Comparison of ENCODE assay signal across 17 cellular contexts in genomic region chr16:30380801-30381208, GRCh38. TPM values are rescaled to one million over a fixed set of nuclear protein-coding genes. Genes with fewer than 3 reads are reported as not detected.
DNase-seq lines count a peak whose midpoint lies in the region; ATAC-seq, FAIRE-seq and TF ChIP-seq lines count a peak whose summit lies in the region.
"Had no signal": no experiment of that assay in that cellular context is flagged by ENCODE, and none has a peak within 500 bp of the region (broad histone marks: within the 10 kb centered on the region; RNA-seq: fewer than 3 reads in every experiment).

No MANE protein-coding gene starts in this region.

- H3K9ac ChIP-seq in Loucy (ENCODE audit: low read depth, low read length, poor library complexity, severe bottlenecking): peak overlapping the region; percentile 85
- H3K9ac ChIP-seq in K562 (ENCODE audit: insufficient read depth in 1 of 2, low read depth in 2 of 2, low read length in 2 of 2): peak overlapping the region in 1 of 2 experiments; percentile 11; a peak in 2 of 4 replicates

- peak overlapping the region; percentile 90 for H3K4me3 Mint-ChIP-seq in activated T-cell treated with anti-CD3 and anti-CD28 coated beads, Interleukin-2, amount 50 U/mL, for 24 hours

- no peak for TF ChIP-seq POLR2A in K562 (conservative IDR thresholded peaks at IDR 0.05)

- TF ChIP-seq EP300 in K562 (IDR thresholded peaks at IDR 0.05; ENCODE audit: low read length): no peak

- H3K27ac Mint-ChIP-seq in activated T-cell treated with anti-CD3 and anti-CD28 coated beads, Interleukin-2, amount 50 U/mL, for 24 hours: peak overlapping the region; percentile 93

- H3K9me3 ChIP-seq in Loucy (ENCODE audit: insufficient read depth, low read depth, low read length): no peaks in the 10 kb centered on the region
- H3K9me3 ChIP-seq in K562 (replicated peaks; ENCODE audit: control insufficient read depth, insufficient read depth, low read depth, low read length): no peaks in the 10 kb centered on the region
- H3K9me3 ChIP-seq in psoas muscle: no peaks in the 10 kb centered on the region
- H3K9me3 ChIP-seq: breast epithelium had no signal

- H3K36me3 ChIP-seq in Loucy (ENCODE audit: insufficient read depth, low read length) (no peaks in the 10 kb centered on the region), K562 (ENCODE audit: control insufficient read depth, insufficient read depth, low read length) (peaks cover 7% of the 10 kb centered on the region; the same call in 1 of the 3 replicates), psoas muscle (ENCODE audit: insufficient read depth in 1 of 2, low read depth in 1 of 2) (peaks cover 0 to 5% of the 10 kb centered on the region in 2 donors)
- H3K36me3 ChIP-seq: breast epithelium had no signal

- BruUV-seq in K562 (replicated peaks; lab: Mats Ljungman, UMichigan): no TSS peak

- H2AFZ ChIP-seq in Loucy (ENCODE audit: low read length) (no peak overlapping the region), K562 (ENCODE audit: low read depth, low read length) (0 out of 2 replicates have a peak overlapping the region, but pooled peaks have one; percentile 72)

- peaks cover 16% of the 10 kb centered on the region for H3F3A ChIP-seq in Loucy (ENCODE audit: low read depth)

- H3K36me3 Mint-ChIP-seq in activated T-cell treated with anti-CD3 and anti-CD28 coated beads, Interleukin-2, amount 50 U/mL, for 24 hours (ENCODE audit: low read depth): peaks cover 50% of the 10 kb centered on the region

- peaks cover 61% of the 10 kb centered on the region for H3K4me1 ChIP-seq in Loucy (ENCODE audit: insufficient read depth, low read length, poor library complexity, severe bottlenecking)
- H3K4me1 ChIP-seq in K562 (replicated peaks in 1 of 2; ENCODE audit: control insufficient read depth in 2 of 2, insufficient read depth in 2 of 2, low read length in 2 of 2): peaks cover 46 to 62% of the 10 kb centered on the region in 2 experiments
- peaks cover 20% of the 10 kb centered on the region for H3K4me1 ChIP-seq in psoas muscle

- no peak for TF ChIP-seq CTCF in Loucy (conservative IDR thresholded peaks at IDR 0.05; ENCODE audit: low read length)
- no peak for TF ChIP-seq CTCF in K562 (IDR thresholded peaks at IDR 0.05 in 2 of 3, conservative IDR thresholded peaks at IDR 0.05 in 1 of 3; ENCODE audit: insufficient read depth in 2 of 3, low read depth in 1 of 3, low read length in 3 of 3)
- no peak for TF ChIP-seq CTCF in psoas muscle (IDR thresholded peaks at IDR 0.05)

- H3K4me2 ChIP-seq in Loucy (ENCODE audit: low read depth, low read length, poor library complexity, severe bottlenecking): peak overlapping the region; percentile 88
- H3K4me2 ChIP-seq in K562 (ENCODE audit: insufficient read depth, low read length): peak overlapping the region; percentile 60

- intact Hi-C loops in K562 (cut with micrococcal nuclease): loop anchor here (2.0 kb wide), 1 partner anchor 14 kb away; the partner anchor contains the start of gene ZNF48
- intact Hi-C loops in psoas muscle (cut with DNase I): no loop called here

- in situ Hi-C loops in K562 (cut with MboI): no loop called here

- no peaks in the 10 kb centered on the region for H3K9me1 ChIP-seq in K562 (ENCODE audit: control insufficient read depth, insufficient read depth, low read length)

- WGBS in K562 (ENCODE audit: insufficient coverage, low coverage, missing lambda C conversion rate): 59% methylated on average over 6 of the region's 6 CpGs
- 38 to 69% (median 59%) methylated on average over 6 of the region's 6 CpGs for WGBS in psoas muscle, 3 donors

- DNase-seq in activated T-cell treated with anti-CD3 and anti-CD28 coated beads, Interleukin-2, amount 50 U/mL, for 24 hours: no peak
- DNase-seq in activated T-cell treated with anti-CD3 and anti-CD28 coated beads for 4 hours (no peak), K562 (ENCODE audit: extremely low read depth in 1 of 4, low spot score in 3 of 4) (peak in 2 of 4 experiments; percentile 18 to 58), psoas muscle (peak in 1 of 2 donors; percentile 70), DMS 273 treated with DMSO at 0.1 percent for 48 hours (lab: John Stamatoyannopoulos, UW) (no peak), anterior cingulate cortex (lab: John Stamatoyannopoulos, UW) (no peak), NCI-H2227 (lab: John Stamatoyannopoulos, UW; ENCODE audit: unreplicated experiment) (no peak)
- DNase-seq: ACHN; effector CD8-positive, alpha-beta T cell; GOT3; NCI-H510A; stimulated activated naive CD4-positive, alpha-beta T cell treated with Interleukin-2 at 50 U/mL for 16 hours had no signal

- H3K27me3 Mint-ChIP-seq in activated T-cell treated with anti-CD3 and anti-CD28 coated beads, Interleukin-2, amount 50 U/mL, for 24 hours: no peaks in the 10 kb centered on the region

- peaks cover 59% of the 10 kb centered on the region for H3K4me1 Mint-ChIP-seq in activated T-cell treated with anti-CD3 and anti-CD28 coated beads, Interleukin-2, amount 50 U/mL, for 24 hours (ENCODE audit: low read depth)

- H4K20me1 ChIP-seq in Loucy (ENCODE audit: insufficient read depth, low read length, poor library complexity, severe bottlenecking) (peaks cover 13% of the 10 kb centered on the region), K562 (replicated peaks; ENCODE audit: control insufficient read depth, insufficient read depth, low read length) (no peaks in the 10 kb centered on the region)

- POLR2A ChIA-PET in K562 (lab: Yijun Ruan, JAX): interaction anchor here (0.7 to 1.4 kb wide), 5 partner anchors 8 to 27 kb away, joined by 3 to 4 read pairs (median 3); partner anchors contain the start of gene ZNF771

- H3K79me2 ChIP-seq in Loucy (ENCODE audit: insufficient read depth, low read length) (peaks cover 46% of the 10 kb centered on the region), K562 (ENCODE audit: control insufficient read depth, insufficient read depth, low read length) (peaks cover 16% of the 10 kb centered on the region)

- H3K27ac ChIP-seq in K562 (ENCODE audit: extremely low read depth, low read depth, low read length) (peak overlapping the region; percentile 91), psoas muscle (peak overlapping the region; percentile 32)

- CTCF ChIA-PET in K562 (lab: Yijun Ruan, JAX; ENCODE audit: low intra/inter-chr PET ratio): no interaction called here

- H3K9me2 ChIP-seq in Loucy (replicated peaks; ENCODE audit: low read depth, low read length): no peaks in the 10 kb centered on the region

- no peaks in the 10 kb centered on the region for H3K9me3 Mint-ChIP-seq in activated T-cell treated with anti-CD3 and anti-CD28 coated beads, Interleukin-2, amount 50 U/mL, for 24 hours

- no peaks in the 10 kb centered on the region for H3K27me3 ChIP-seq in Loucy (ENCODE audit: insufficient read depth, low read length, poor library complexity, severe bottlenecking)
- no peaks in the 10 kb centered on the region for H3K27me3 ChIP-seq in K562 (ENCODE audit: control insufficient read depth in 2 of 2, insufficient read depth in 2 of 2, low read length in 2 of 2)
- no peaks in the 10 kb centered on the region for H3K27me3 ChIP-seq in psoas muscle (ENCODE audit: insufficient read depth in 3 of 3, low read length in 2 of 3)
- H3K27me3 ChIP-seq: breast epithelium had no signal

- peak overlapping the region; percentile 94 for H3K4me3 ChIP-seq in Loucy (ENCODE audit: low read length, poor library complexity, severe bottlenecking)
- H3K4me3 ChIP-seq in K562: no peak overlapping the region
- H3K4me3 ChIP-seq in psoas muscle: no peak overlapping the region
- H3K4me3 ChIP-seq: breast epithelium had no signal

- TF ChIP-seq RAD21 in K562 (CRISPR knock-in tag; conservative IDR thresholded peaks at IDR 0.05 in 1 of 2, IDR thresholded peaks at IDR 0.05 in 1 of 2): no peak

- no peak for ATAC-seq in K562
- no peak for ATAC-seq in psoas muscle
- ATAC-seq: Panc1, sciatic nerve had no signal

- no peak for FAIRE-seq in K562 (lab: Jason Lieb, UNC)

RNA-seq across cellular contexts. Expression of gene SEPTIN1, which starts 1.6 kb away (rescaled TPM):
- total RNA-seq in K562 (2011; cell fraction: chromatin; rRNA removed; ENCODE audit: low replicate concordance): 3.4 and 4.0 TPM in 2 replicates
- total RNA-seq in K562 (2011; cell fraction: nucleolus; rRNA removed): 2.5 and 4.2 TPM in 2 replicates
- total RNA-seq in K562 (2011; cell fraction: nucleoplasm; rRNA removed): 3.8 and 7.6 TPM in 2 replicates
- total RNA-seq in K562 (2014; rRNA removed) (2.3 and 3.0 TPM in 2 replicates), K562 (2014; rRNA removed; fragmentation: Illumina TruSeq; extraction: Trizol) (1.2 TPM in 2 replicates), K562 (2015; rRNA removed; fragmentation: Illumina TruSeq; extraction: Trizol) (0.69 and 0.72 TPM in 2 replicates), K562 (2021) (4.2 and 5.6 TPM in 2 replicates), psoas muscle (1 to 10 TPM in 2 of 4 donors, under 1 TPM in 2; 0.34 to 1.8 (median 0.90) TPM)
- polyA plus RNA-seq in K562 (2011; rRNA removed) (2.1 and 2.3 TPM in 2 replicates), K562 (2014; fragmentation: Illumina TruSeq; extraction: Trizol) (0.94 and 3.0 TPM in 2 replicates), K562 (2014; fragmentation: Nextera tagmentation; extraction: Ambion mirVana) (under 1 TPM in 1 of 2 experiments, not detected in 1; 0.23 TPM), K562 (2014; rRNA removed) (4.5 and 5.1 TPM in 2 replicates), psoas muscle (under 1 TPM; 0.22 to 0.51 (median 0.28) TPM)
- 3.4 TPM in 2 replicates for polyA plus RNA-seq in K562 (2011; cell fraction: cytosol; rRNA removed)
- 6.0 and 6.8 TPM in 2 replicates for polyA plus RNA-seq in K562 (2011; cell fraction: nucleus; rRNA removed)
- 3.3 and 4.4 TPM in 2 replicates for polyA plus RNA-seq in K562 (2012)
- 0.42 and 1.3 TPM in 2 replicates for polyA minus RNA-seq in K562 (2011; rRNA and poly(A)+ RNA removed)
- 1.3 and 3.0 TPM in 2 replicates for polyA minus RNA-seq in K562 (2011; cell fraction: cytosol; rRNA and poly(A)+ RNA removed)
- polyA minus RNA-seq in K562 (2011; cell fraction: nucleus; rRNA and poly(A)+ RNA removed): 1.4 and 1.8 TPM in 2 replicates

RNA-seq across cellular contexts. Expression of gene MYL11, which starts 6.2 kb away (rescaled TPM):
- not detected in 2 replicates for total RNA-seq in K562 (2011; cell fraction: chromatin; rRNA removed; ENCODE audit: low replicate concordance)
- total RNA-seq in K562 (2011; cell fraction: nucleolus; rRNA removed): not detected in 2 replicates
- not detected in 2 replicates for total RNA-seq in K562 (2011; cell fraction: nucleoplasm; rRNA removed)
- total RNA-seq in K562 (2014; rRNA removed): 1.7 TPM in 1 of 2 replicates, not detected in the other
- total RNA-seq in K562 (2014; rRNA removed; fragmentation: Illumina TruSeq; extraction: Trizol): not detected in 2 replicates
- 1.5 and 2.0 TPM in 2 replicates for total RNA-seq in K562 (2015; rRNA removed; fragmentation: Illumina TruSeq; extraction: Trizol)
- total RNA-seq in K562 (2021): 1.5 and 1.7 TPM in 2 replicates
- polyA plus RNA-seq in K562 (2011; rRNA removed): 0.31 TPM in 1 of 2 replicates, not detected in the other
- polyA plus RNA-seq in K562 (2011; cell fraction: cytosol; rRNA removed): 0.15 and 1.0 TPM in 2 replicates
- 1.1 TPM in 1 of 2 replicates, not detected in the other for polyA plus RNA-seq in K562 (2011; cell fraction: nucleus; rRNA removed)
- 0.53 and 3.4 TPM in 2 replicates for polyA plus RNA-seq in K562 (2012)
- polyA plus RNA-seq in K562 (2014; fragmentation: Illumina TruSeq; extraction: Trizol): not detected in 2 replicates
- polyA plus RNA-seq in K562 (2014; fragmentation: Nextera tagmentation; extraction: Ambion mirVana): under 1 TPM; 0.52 to 0.73 TPM
- 0.62 TPM in 1 of 2 replicates, not detected in the other for polyA plus RNA-seq in K562 (2014; rRNA removed)
- polyA minus RNA-seq in K562 (2011; rRNA and poly(A)+ RNA removed): not detected in 2 replicates
- polyA minus RNA-seq in K562 (2011; cell fraction: cytosol; rRNA and poly(A)+ RNA removed): not detected in 2 replicates
- not detected in 2 replicates for polyA minus RNA-seq in K562 (2011; cell fraction: nucleus; rRNA and poly(A)+ RNA removed)
- 1,000 to 10,000 TPM; 1,414 to 6,743 (median 2,777) TPM for total RNA-seq in psoas muscle
- polyA plus RNA-seq in psoas muscle: 1,000 to 10,000 TPM in 2 of 3 donors, 100 to 1,000 TPM in 1; 636 to 4,264 (median 2,548) TPM
- total RNA-seq: breast epithelium, sciatic nerve had no signal
- polyA plus RNA-seq: liver had no signal

RNA-seq across cellular contexts. Expression of gene TBC1D10B, which starts 10.5 kb away (rescaled TPM):
- 61.1 and 115 TPM in 2 replicates for total RNA-seq in K562 (2011; cell fraction: chromatin; rRNA removed; ENCODE audit: low replicate concordance)
- total RNA-seq in K562 (2011; cell fraction: nucleolus; rRNA removed): 62.5 and 64.2 TPM in 2 replicates
- 60.7 and 73.4 TPM in 2 replicates for total RNA-seq in K562 (2011; cell fraction: nucleoplasm; rRNA removed)
- total RNA-seq in K562 (2014; rRNA removed): 28.9 and 37.9 TPM in 2 replicates
- total RNA-seq in K562 (2014; rRNA removed; fragmentation: Illumina TruSeq; extraction: Trizol): 11.9 and 12.6 TPM in 2 replicates
- 16.9 and 17.5 TPM in 2 replicates for total RNA-seq in K562 (2015; rRNA removed; fragmentation: Illumina TruSeq; extraction: Trizol)
- total RNA-seq in K562 (2021): 52.1 and 55.4 TPM in 2 replicates
- polyA plus RNA-seq in K562 (2011; rRNA removed): 11.5 and 13.7 TPM in 2 replicates
- polyA plus RNA-seq in K562 (2011; cell fraction: cytosol; rRNA removed): 20.5 and 29.5 TPM in 2 replicates
- 30.9 and 49.1 TPM in 2 replicates for polyA plus RNA-seq in K562 (2011; cell fraction: nucleus; rRNA removed)
- 33.7 and 38.6 TPM in 2 replicates for polyA plus RNA-seq in K562 (2012)
- 24.4 and 28.4 TPM in 2 replicates for polyA plus RNA-seq in K562 (2014; fragmentation: Illumina TruSeq; extraction: Trizol)
- 1 to 10 TPM; 2.2 to 2.3 TPM for polyA plus RNA-seq in K562 (2014; fragmentation: Nextera tagmentation; extraction: Ambion mirVana)
- 24.0 and 27.9 TPM in 2 replicates for polyA plus RNA-seq in K562 (2014; rRNA removed)
- polyA minus RNA-seq in K562 (2011; rRNA and poly(A)+ RNA removed): 13.2 and 19.4 TPM in 2 replicates
- polyA minus RNA-seq in K562 (2011; cell fraction: cytosol; rRNA and poly(A)+ RNA removed): 28.0 and 31.6 TPM in 2 replicates
- 12.7 and 15.8 TPM in 2 replicates for polyA minus RNA-seq in K562 (2011; cell fraction: nucleus; rRNA and poly(A)+ RNA removed)
- total RNA-seq in psoas muscle: 10 to 100 TPM; 30.1 to 50.0 (median 34.1) TPM
- polyA plus RNA-seq in psoas muscle: 10 to 100 TPM; 24.5 to 45.0 (median 26.4) TPM

RNA-seq across cellular contexts. Expression of gene ZNF48, which starts 14.4 kb away (rescaled TPM):
- 9.7 and 12.9 TPM in 2 replicates for total RNA-seq in K562 (2011; cell fraction: chromatin; rRNA removed; ENCODE audit: low replicate concordance)
- total RNA-seq in K562 (2011; cell fraction: nucleolus; rRNA removed): 10.7 and 14.3 TPM in 2 replicates
- 6.7 and 7.0 TPM in 2 replicates for total RNA-seq in K562 (2011; cell fraction: nucleoplasm; rRNA removed)
- 8.6 and 10.8 TPM in 2 replicates for total RNA-seq in K562 (2014; rRNA removed)
- 3.3 and 3.4 TPM in 2 replicates for total RNA-seq in K562 (2014; rRNA removed; fragmentation: Illumina TruSeq; extraction: Trizol)
- total RNA-seq in K562 (2015; rRNA removed; fragmentation: Illumina TruSeq; extraction: Trizol): 7.4 and 7.7 TPM in 2 replicates
- 9.0 and 11.6 TPM in 2 replicates for total RNA-seq in K562 (2021)
- polyA plus RNA-seq in K562 (2011; rRNA removed): 3.6 and 4.7 TPM in 2 replicates
- 3.9 and 10.6 TPM in 2 replicates for polyA plus RNA-seq in K562 (2011; cell fraction: cytosol; rRNA removed)
- 4.6 and 11.2 TPM in 2 replicates for polyA plus RNA-seq in K562 (2011; cell fraction: nucleus; rRNA removed)
- 6.1 and 7.6 TPM in 2 replicates for polyA plus RNA-seq in K562 (2012)
- polyA plus RNA-seq in K562 (2014; fragmentation: Illumina TruSeq; extraction: Trizol): 4.6 and 8.2 TPM in 2 replicates
- under 1 TPM; 0.38 to 0.46 TPM for polyA plus RNA-seq in K562 (2014; fragmentation: Nextera tagmentation; extraction: Ambion mirVana)
- 5.8 and 6.0 TPM in 2 replicates for polyA plus RNA-seq in K562 (2014; rRNA removed)
- 2.8 and 4.5 TPM in 2 replicates for polyA minus RNA-seq in K562 (2011; rRNA and poly(A)+ RNA removed)
- 3.7 and 5.3 TPM in 2 replicates for polyA minus RNA-seq in K562 (2011; cell fraction: cytosol; rRNA and poly(A)+ RNA removed)
- polyA minus RNA-seq in K562 (2011; cell fraction: nucleus; rRNA and poly(A)+ RNA removed): 5.9 and 6.3 TPM in 2 replicates
- 1 to 10 TPM; 2.8 to 7.8 (median 5.6) TPM for total RNA-seq in psoas muscle
- polyA plus RNA-seq in psoas muscle: 1 to 10 TPM; 2.3 to 7.4 (median 3.2) TPM

RNA-seq across cellular contexts. Expression of gene CD2BP2, which starts 25.7 kb away (rescaled TPM):
- 34.0 and 85.0 TPM in 2 replicates for total RNA-seq in K562 (2011; cell fraction: chromatin; rRNA removed; ENCODE audit: low replicate concordance)
- total RNA-seq in K562 (2011; cell fraction: nucleolus; rRNA removed): 46.0 and 46.2 TPM in 2 replicates
- 40.7 and 40.8 TPM in 2 replicates for total RNA-seq in K562 (2011; cell fraction: nucleoplasm; rRNA removed)
- 33.1 and 34.0 TPM in 2 replicates for total RNA-seq in K562 (2014; rRNA removed)
- 28.7 and 35.6 TPM in 2 replicates for total RNA-seq in K562 (2014; rRNA removed; fragmentation: Illumina TruSeq; extraction: Trizol)
- total RNA-seq in K562 (2015; rRNA removed; fragmentation: Illumina TruSeq; extraction: Trizol): 37.3 and 38.0 TPM in 2 replicates
- 40.8 and 51.1 TPM in 2 replicates for total RNA-seq in K562 (2021)
- 21.5 and 25.8 TPM in 2 replicates for polyA plus RNA-seq in K562 (2011; rRNA removed)
- polyA plus RNA-seq in K562 (2011; cell fraction: cytosol; rRNA removed): 20.4 and 25.3 TPM in 2 replicates
- polyA plus RNA-seq in K562 (2011; cell fraction: nucleus; rRNA removed): 47.9 and 65.8 TPM in 2 replicates
- 31.3 and 33.2 TPM in 2 replicates for polyA plus RNA-seq in K562 (2012)
- 30.1 and 32.8 TPM in 2 replicates for polyA plus RNA-seq in K562 (2014; fragmentation: Illumina TruSeq; extraction: Trizol)
- 1 to 10 TPM; 3.9 to 5.0 TPM for polyA plus RNA-seq in K562 (2014; fragmentation: Nextera tagmentation; extraction: Ambion mirVana)
- polyA plus RNA-seq in K562 (2014; rRNA removed): 41.0 and 46.6 TPM in 2 replicates
- 14.2 and 15.3 TPM in 2 replicates for polyA minus RNA-seq in K562 (2011; rRNA and poly(A)+ RNA removed)
- polyA minus RNA-seq in K562 (2011; cell fraction: cytosol; rRNA and poly(A)+ RNA removed): 6.8 and 8.4 TPM in 2 replicates
- polyA minus RNA-seq in K562 (2011; cell fraction: nucleus; rRNA and poly(A)+ RNA removed): 12.0 and 17.3 TPM in 2 replicates
- 10 to 100 TPM; 38.9 to 65.0 (median 49.6) TPM for total RNA-seq in psoas muscle
- 10 to 100 TPM; 31.0 to 61.8 (median 55.6) TPM for polyA plus RNA-seq in psoas muscle

Comparison
In these comparisons a context has a peak if more than half of its experiments do, and no peak if none do; other contexts are left out.
1. RNA of gene MYL11, which starts 6.2 kb away (total RNA-seq): 1,414 to 6,743 TPM in psoas muscle; 1.5 to 2.0 TPM in K562; every median in the first group is over 100 times any median in the second.